Comparison of ENCODE assay signal across 22 cellular contexts in the genomic region with DNA sequence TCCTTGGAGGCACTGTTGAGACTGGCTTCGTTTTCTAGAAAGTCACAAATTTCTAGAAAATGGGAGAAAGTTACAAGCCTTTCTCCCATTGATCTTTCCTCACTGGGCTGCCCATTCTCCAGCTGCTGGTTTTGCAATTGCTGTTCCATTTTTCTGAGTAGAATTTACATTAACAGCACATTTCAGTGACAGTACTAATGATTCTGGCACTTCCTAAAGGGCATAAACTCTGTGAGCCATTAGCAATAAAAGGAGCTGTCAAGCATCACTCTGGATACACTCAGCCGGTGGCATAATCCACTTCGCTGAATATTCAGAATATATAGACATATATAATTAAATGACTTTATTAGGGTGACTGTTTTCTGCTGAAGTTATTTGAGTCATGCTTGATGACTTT. TPM values are rescaled to one million over a fixed set of nuclear protein-coding genes. Genes with fewer than 3 reads are reported as not detected.
DNase-seq lines count a peak whose midpoint lies in the region; ATAC-seq and TF ChIP-seq lines count a peak whose summit lies in the region.
"Had no signal": no experiment of that assay in that cellular context is flagged by ENCODE, and none has a peak within 500 bp of the region (broad histone marks: within the 10 kb centered on the region; RNA-seq: fewer than 3 reads in every experiment).

No MANE protein-coding gene starts in this region.

- H3K27me3 ChIP-seq in BLaER1 treated with 17β-estradiol and CSF1 and Interleukin-3, amounts not matched to agents 10 nM and 100 nM = no peaks in the 10 kb centered on the region
- H3K27me3 ChIP-seq in DND-41 (ENCODE audit: insufficient read depth, low read length, poor library complexity) (no peaks in the 10 kb centered on the region), HL-60 (ENCODE audit: insufficient read depth, poor library complexity, severe bottlenecking) (no peaks in the 10 kb centered on the region), neutrophil (no peaks in the 10 kb centered on the region), BE2C (no peaks in the 10 kb centered on the region)

- ATAC-seq in DND-41 (ENCODE audit: insufficient read depth, low read depth) = no peak
- ATAC-seq in GM21447 (IDR thresholded peaks at IDR 0.05; ENCODE audit: unreplicated experiment) = no peak
- no peak for ATAC-seq in GM19395 (IDR thresholded peaks at IDR 0.05; ENCODE audit: unreplicated experiment)
- ATAC-seq: GM12878 had no signal

- H3K4me2 ChIP-seq in BLaER1 treated with 17β-estradiol and CSF1 and Interleukin-3, amounts not matched to agents 10 nM and 100 nM = peak overlapping the region in 8 of 11 experiments; percentile 0 to 89 (median 66); a peak in 14 of 22 replicates
- H3K4me2 ChIP-seq in DND-41 (ENCODE audit: insufficient read depth, low read length) = no peak overlapping the region

- no peak for DNase-seq in DND-41
- no peak for DNase-seq in HL-60 (ENCODE audit: low read depth in 1 of 2, low spot score in 1 of 2)
- no peak for DNase-seq in BE2C
- no peak for DNase-seq in GM10248 (ENCODE audit: extremely low spot score)
- DNase-seq: 8988T; ACHN; CD4-positive, alpha-beta memory T cell; CD4-positive, CD25-positive, alpha-beta regulatory T cell; CD8-positive, alpha-beta memory T cell; COR-L47; DMS 273 treated with DMSO at 0.1 percent for 48 hours; DMS153; DMS53; DMS79 had no signal

- no peaks in the 10 kb centered on the region for H3K9me3 ChIP-seq in BLaER1 treated with 17β-estradiol and CSF1 and Interleukin-3, amounts not matched to agents 10 nM and 100 nM (replicated peaks in 1 of 11)
- H3K9me3 ChIP-seq in DND-41 (ENCODE audit: insufficient read depth, low read length, severe bottlenecking) (no peaks in the 10 kb centered on the region), neutrophil (no peaks in the 10 kb centered on the region), BE2C (no peaks in the 10 kb centered on the region)

- peaks cover 14 to 79% (median 36%) of the 10 kb centered on the region in 10 experiments for H3K4me1 ChIP-seq in BLaER1 treated with 17β-estradiol and CSF1 and Interleukin-3, amounts not matched to agents 10 nM and 100 nM
- peaks cover 60% of the 10 kb centered on the region for H3K4me1 ChIP-seq in DND-41 (ENCODE audit: insufficient read depth, low read length)
- peaks cover 68 to 79% of the 10 kb centered on the region in 2 experiments for H3K4me1 ChIP-seq in neutrophil (ENCODE audit: control insufficient read depth in 1 of 2, insufficient read depth in 1 of 2, low read depth in 1 of 2, low read length in 1 of 2)
- no peaks in the 10 kb centered on the region for H3K4me1 ChIP-seq in BE2C

- CTCF ChIA-PET in GM10248 (lab: Yijun Ruan, JAX) = no interaction called here

- no peak for TF ChIP-seq CTCF in DND-41 (IDR thresholded peaks at IDR 0.05; ENCODE audit: borderline replicate concordance, extremely low read depth, low read length, poor library complexity, severe bottlenecking)
- no peak for TF ChIP-seq CTCF in HL-60 (IDR thresholded peaks at IDR 0.05; ENCODE audit: insufficient read depth, low read length)
- no peak for TF ChIP-seq CTCF in neutrophil (IDR thresholded peaks at IDR 0.05)
- no peak for TF ChIP-seq CTCF in BE2C (IDR thresholded peaks at IDR 0.05; ENCODE audit: low read depth, low read length)
- TF ChIP-seq CTCF in GM10248 (IDR thresholded peaks at IDR 0.05; ENCODE audit: control extremely low read depth, extremely low read depth, low read depth, missing control alignments) = no peak

- POLR2A ChIA-PET in GM10248 (lab: Yijun Ruan, JAX) = no interaction called here

- peak overlapping the region in 2 of 11 experiments; percentile 39 to 45; a peak in 2 of 22 replicates for H3K27ac ChIP-seq in BLaER1 treated with 17β-estradiol and CSF1 and Interleukin-3, amounts not matched to agents 10 nM and 100 nM
- H3K27ac ChIP-seq in DND-41 (ENCODE audit: low read length) (peak overlapping the region; percentile 76), HL-60 (replicated peaks) (0 out of 2 replicates have a peak overlapping the region, but pooled peaks have one; percentile 9), neutrophil (peak overlapping the region; percentile 96)

- H3K9ac ChIP-seq in BLaER1 treated with 17β-estradiol and CSF1 and Interleukin-3, amounts not matched to agents 10 nM and 100 nM = no peak overlapping the region
- H3K9ac ChIP-seq in DND-41 (ENCODE audit: low read depth, low read length) = no peak overlapping the region

- no peaks in the 10 kb centered on the region for H3K36me3 ChIP-seq in BLaER1 treated with 17β-estradiol and CSF1 and Interleukin-3, amounts not matched to agents 10 nM and 100 nM
- no peaks in the 10 kb centered on the region for H3K36me3 ChIP-seq in DND-41 (ENCODE audit: insufficient read depth, low read length)
- H3K36me3 ChIP-seq in neutrophil = no peaks in the 10 kb centered on the region
- H3K36me3 ChIP-seq in BE2C = no peaks in the 10 kb centered on the region

- no peak overlapping the region for H3K4me3 ChIP-seq in BLaER1 treated with 17β-estradiol and CSF1 and Interleukin-3, amounts not matched to agents 10 nM and 100 nM
- H3K4me3 ChIP-seq in DND-41 (ENCODE audit: low read depth in 1 of 2, low read length in 2 of 2) = no peak overlapping the region
- no peak overlapping the region for H3K4me3 ChIP-seq in HL-60 (replicated peaks; ENCODE audit: insufficient read depth, low read length)
- peak overlapping the region; percentile 6 to 56 for H3K4me3 ChIP-seq in neutrophil (ENCODE audit: low read depth in 1 of 2, low read length in 1 of 2)
- no peak overlapping the region for H3K4me3 ChIP-seq in BE2C (ENCODE audit: low read depth, low read length)
- H3K4me3 ChIP-seq: GM12878 had no signal

- H3K79me2 ChIP-seq in DND-41 (ENCODE audit: insufficient read depth, low read length) = no peaks in the 10 kb centered on the region

- H2AFZ ChIP-seq in DND-41 (ENCODE audit: low read depth, low read length) = no peak overlapping the region

- no peaks in the 10 kb centered on the region for H4K20me1 ChIP-seq in BLaER1 treated with 17β-estradiol and CSF1 and Interleukin-3, amounts not matched to agents 10 nM and 100 nM
- no peaks in the 10 kb centered on the region for H4K20me1 ChIP-seq in DND-41 (ENCODE audit: insufficient read depth, low read length)

RNA-seq across cellular contexts. Expression of a gene that starts 6.7 kb away (rescaled TPM):
- not detected for polyA plus RNA-seq in BE2C (2012; ENCODE audit: insufficient read depth, insufficient read length, low read depth)
- polyA plus RNA-seq: AG04450; BJ; CD14-positive monocyte; CD4-positive, alpha-beta memory T cell; CD4-positive, CD25-positive, alpha-beta regulatory T cell; CD8-positive, alpha-beta memory T cell; GM12878 had no signal

RNA-seq across cellular contexts. Expression of a gene that starts 21.1 kb away (rescaled TPM):
- not detected for polyA plus RNA-seq in BE2C (2012; ENCODE audit: insufficient read depth, insufficient read length, low read depth)
- polyA plus RNA-seq: CD4-positive, CD25-positive, alpha-beta regulatory T cell; CD8-positive, alpha-beta memory T cell; GM12878 had no signal

RNA-seq across cellular contexts. Expression of a gene that starts 57.7 kb away (rescaled TPM):
- 0.17 TPM for polyA plus RNA-seq in BE2C (2012; ENCODE audit: insufficient read depth, insufficient read length, low read depth)
- polyA plus RNA-seq: BJ had no signal

Comparison
In these comparisons a context has a peak if more than half of its experiments do, and no peak if none do; other contexts are left out.
1. H3K4me3 ChIP-seq: peak in neutrophil (2 of 2); none in BLaER1 treated with 17β-estradiol and CSF1 and Interleukin-3, amounts not matched to agents 10 nM and 100 nM (0 of 10), DND-41 (0 of 2), HL-60 (single experiment) and BE2C (single experiment).